24 cellular contexts compared by ENCODE assay signal in genomic region chr3:74129056-74129455, GRCh38.
DNase-seq lines count a peak whose midpoint lies in the region; ATAC-seq, FAIRE-seq and TF ChIP-seq lines count a peak whose summit lies in the region.
"Had no signal": no experiment of that assay in that cellular context is flagged by ENCODE, and none has a peak within 500 bp of the region (broad histone marks: within the 10 kb centered on the region; RNA-seq: fewer than 3 reads in every experiment).

No MANE protein-coding gene starts in this region.

- no peak for TF ChIP-seq CTCF in pancreas (IDR thresholded peaks at IDR 0.05)
- no peak for TF ChIP-seq CTCF in HFFc6 (IDR thresholded peaks at IDR 0.05)

- H3K9me3 Mint-ChIP-seq in HFFc6: peaks cover 12% of the 10 kb centered on the region

- no peak for ATAC-seq in pancreas
- ATAC-seq: A549 had no signal

- no peaks in the 10 kb centered on the region for H3K4me1 Mint-ChIP-seq in HFFc6 (ENCODE audit: low read depth)
- H3K4me1 Mint-ChIP-seq: CD14-positive monocyte; CD8-positive, alpha-beta memory T cell had no signal

- 75 to 81% methylated on average over 1 of the region's 1 CpG for WGBS in pancreas, 2 donors

- H3K27me3 Mint-ChIP-seq in HFFc6 (ENCODE audit: insufficient read depth): peaks cover 3% of the 10 kb centered on the region
- H3K27me3 Mint-ChIP-seq: CD4-positive, alpha-beta T cell; CD8-positive, alpha-beta memory T cell had no signal

- H3K36me3 Mint-ChIP-seq in HFFc6 (ENCODE audit: low read depth): no peaks in the 10 kb centered on the region
- H3K36me3 Mint-ChIP-seq: CD14-positive monocyte; CD8-positive, alpha-beta memory T cell had no signal

- H3K9me3 ChIP-seq in pancreas: no peaks in the 10 kb centered on the region
- H3K9me3 ChIP-seq: A549, BE2C had no signal

- no peaks in the 10 kb centered on the region for H3K4me1 ChIP-seq in pancreas
- H3K4me1 ChIP-seq: A549; BE2C; BLaER1 treated with 17β-estradiol and CSF1 and Interleukin-3, amounts not matched to agents 10 nM and 100 nM had no signal

- no peak overlapping the region for H3K4me3 Mint-ChIP-seq in HFFc6
- H3K4me3 Mint-ChIP-seq: CD14-positive monocyte; CD4-positive, alpha-beta T cell; CD8-positive, alpha-beta memory T cell had no signal

- H3K36me3 ChIP-seq in pancreas: no peaks in the 10 kb centered on the region
- H3K36me3 ChIP-seq: BE2C; BLaER1 treated with 17β-estradiol and CSF1 and Interleukin-3, amounts not matched to agents 10 nM and 100 nM had no signal

- H3K27ac Mint-ChIP-seq in HFFc6: no peak overlapping the region
- H3K27ac Mint-ChIP-seq: CD14-positive monocyte; CD4-positive, alpha-beta T cell; CD8-positive, alpha-beta memory T cell had no signal

- no peak overlapping the region for H3K27ac ChIP-seq in pancreas
- H3K27ac ChIP-seq: 22Rv1; A549; BLaER1 treated with 17β-estradiol and CSF1 and Interleukin-3, amounts not matched to agents 10 nM and 100 nM had no signal

- no peak for FAIRE-seq in pancreas (lab: Jason Lieb, UNC)
- FAIRE-seq: A549, GM12892 had no signal

- intact Hi-C loops in pancreas (cut with DNase I): no loop called here

- no peak overlapping the region for H3K4me3 ChIP-seq in pancreas
- H3K4me3 ChIP-seq: A549; BLaER1 treated with 17β-estradiol and CSF1 and Interleukin-3, amounts not matched to agents 10 nM and 100 nM had no signal

- DNase-seq in DMS 273 (lab: John Stamatoyannopoulos, UW; ENCODE audit: unreplicated experiment) (peak; percentile 0), DMS 273 treated with DMSO at 0.1 percent for 48 hours (lab: John Stamatoyannopoulos, UW) (no peak), NCI-H446 (lab: John Stamatoyannopoulos, UW) (peak; percentile 18 to 72), cerebellar cortex (ENCODE audit: low spot score) (peak; percentile 92), pons (ENCODE audit: low spot score) (peak; percentile 22), NCI-H128 (lab: John Stamatoyannopoulos, UW; ENCODE audit: unreplicated experiment) (no peak), pancreas (no peak), HFFc6 (no peak)
- DNase-seq: ACHN; AML-193; BE2C; CD4-positive, alpha-beta T cell; CD8-positive, alpha-beta memory T cell; DMS79; EL; GF-D8; GOT3; H7; HCEC 1CT had no signal

- no peaks in the 10 kb centered on the region for H3K27me3 ChIP-seq in pancreas
- H3K27me3 ChIP-seq: BE2C; BLaER1 treated with 17β-estradiol and CSF1 and Interleukin-3, amounts not matched to agents 10 nM and 100 nM had no signal

Comparison
In these comparisons a context has a peak if more than half of its experiments do, and no peak if none do; other contexts are left out.
1. DNase-seq: peak in DMS 273 (single experiment), NCI-H446 (2 of 2), cerebellar cortex (single experiment) and pons (single experiment); none in DMS 273 treated with DMSO at 0.1 percent for 48 hours (single experiment), NCI-H128 (single experiment), pancreas (0 of 6) and HFFc6 (single experiment).